ENCODE assay signal across 17 cellular contexts in genomic region chr14:81455344-81455743, GRCh38. TPM values are rescaled to one million over a fixed set of nuclear protein-coding genes. Genes with fewer than 3 reads are reported as not detected.
DNase-seq lines count a peak whose midpoint lies in the region; ATAC-seq lines count a peak whose summit lies in the region.
"Had no signal": no experiment of that assay in that cellular context is flagged by ENCODE, and none has a peak within 500 bp of the region (broad histone marks: within the 10 kb centered on the region; RNA-seq: fewer than 3 reads in every experiment).

No MANE protein-coding gene starts in this region.

- H3K36me3 Mint-ChIP-seq in stimulated activated memory B cell treated with anti-CD40 and anti-IgM and Interleukin-4, amounts not matched to agents 10 μg/mL and 1 μg/mL and 100 μg/mL, for 72 hours: no peaks in the 10 kb centered on the region
- H3K36me3 Mint-ChIP-seq in activated CD4-positive, alpha-beta T cell treated with anti-CD3 and anti-CD28 coated beads, Interleukin-2, amount 10 ng/mL, durations not matched to agents 7 days and 5 days (ENCODE audit: low read depth): no peaks in the 10 kb centered on the region

- H3K27me3 Mint-ChIP-seq in stimulated activated memory B cell treated with anti-CD40 and anti-IgM and Interleukin-4, amounts not matched to agents 10 μg/mL and 1 μg/mL and 100 μg/mL, for 72 hours: peaks cover 8% of the 10 kb centered on the region
- H3K27me3 Mint-ChIP-seq in activated CD4-positive, alpha-beta T cell treated with anti-CD3 and anti-CD28 coated beads, Interleukin-2, amount 10 ng/mL, durations not matched to agents 7 days and 5 days: peaks cover 2% of the 10 kb centered on the region

- H3K9me3 ChIP-seq in GM23248 (ENCODE audit: low read depth): no peaks in the 10 kb centered on the region

- POLR2A ChIA-PET in activated CD4-positive, alpha-beta T cell treated with anti-CD3 and anti-CD28 coated beads, Interleukin-2, amount 10 ng/mL, durations not matched to agents 7 days and 5 days (lab: Charles Lee): no interaction called here

- H3K27me3 ChIP-seq in GM23248 (replicated peaks; ENCODE audit: insufficient read depth): peaks cover 11% of the 10 kb centered on the region

- H3K27ac Mint-ChIP-seq in stimulated activated memory B cell treated with anti-CD40 and anti-IgM and Interleukin-4, amounts not matched to agents 10 μg/mL and 1 μg/mL and 100 μg/mL, for 72 hours: no peak overlapping the region
- no peak overlapping the region for H3K27ac Mint-ChIP-seq in activated CD4-positive, alpha-beta T cell treated with anti-CD3 and anti-CD28 coated beads, Interleukin-2, amount 10 ng/mL, durations not matched to agents 7 days and 5 days
- H3K27ac Mint-ChIP-seq: HFFc6; T-helper 1 cell treated with Interleukin-12 subunit alpha and Interleukin-12 subunit beta and Interleukin-4 antibody, amounts not matched to agents 30 μg/mL and 1 μg/mL, for 36 hours had no signal

- no peaks in the 10 kb centered on the region for H4K20me1 ChIP-seq in GM23248 (ENCODE audit: insufficient read depth)

- no peak overlapping the region for H3K9ac ChIP-seq in GM23248

- in situ Hi-C loops in GM23248 (cut with MboI): loop anchor here (25.0 kb wide), 1 partner anchor 468 kb away; no protein-coding TSS in a partner anchor

- CTCF ChIA-PET in activated CD4-positive, alpha-beta T cell treated with anti-CD3 and anti-CD28 coated beads, Interleukin-2, amount 10 ng/mL, durations not matched to agents 7 days and 5 days (lab: Charles Lee): interaction anchor here (0.6 to 1.3 kb wide), 4 partner anchors 9 to 690 kb away, joined by 3 to 8 read pairs (median 4); partner anchors contain the start of gene TSHR

- H3K4me1 ChIP-seq in GM23248 (ENCODE audit: insufficient read depth): no peaks in the 10 kb centered on the region; the same call in 1 of the 2 replicates

- H3K4me1 Mint-ChIP-seq in stimulated activated memory B cell treated with anti-CD40 and anti-IgM and Interleukin-4, amounts not matched to agents 10 μg/mL and 1 μg/mL and 100 μg/mL, for 72 hours: peaks cover 14% of the 10 kb centered on the region
- H3K4me1 Mint-ChIP-seq in activated CD4-positive, alpha-beta T cell treated with anti-CD3 and anti-CD28 coated beads, Interleukin-2, amount 10 ng/mL, durations not matched to agents 7 days and 5 days: peaks cover 8% of the 10 kb centered on the region

- H3K27ac ChIP-seq in GM23248: no peak overlapping the region

- peak; percentile 23 for ATAC-seq in GM19025 (IDR thresholded peaks at IDR 0.05; ENCODE audit: low read depth, unreplicated experiment)
- peak; percentile 28 for ATAC-seq in HG03460 (IDR thresholded peaks at IDR 0.05; ENCODE audit: unreplicated experiment)
- ATAC-seq in stimulated activated memory B cell treated with anti-CD40 and anti-IgM and Interleukin-4, amounts not matched to agents 10 μg/mL and 1 μg/mL and 100 μg/mL, for 72 hours: peak; percentile 62
- ATAC-seq in GM21528 (IDR thresholded peaks at IDR 0.05; ENCODE audit: low FRiP score, unreplicated experiment): no peak

- DNase-seq in GM23248: peak; percentile 25
- DNase-seq in NCI-H510A treated with DMSO at 0.1 percent for 48 hours (lab: John Stamatoyannopoulos, UW): no peak
- no peak for DNase-seq in activated CD4-positive, alpha-beta T cell treated with anti-CD3 and anti-CD28 coated beads, Interleukin-2, amount 10 ng/mL, durations not matched to agents 7 days and 5 days
- DNase-seq: activated CD4-positive, alpha-beta T cell treated with anti-CD3 and anti-CD28 coated beads for 4 hours; activated T-cell treated with anti-CD3 and anti-CD28 coated beads, Interleukin-2, amount 50 U/mL, for 48 hours; anterior cingulate cortex; cortex of kidney; GF-D8; HFFc6; NCI-H2227 treated with DMSO at 0.1 percent for 48 hours; retina had no signal

- H3K79me2 ChIP-seq in GM23248 (ENCODE audit: insufficient read depth): no peaks in the 10 kb centered on the region

- no peak overlapping the region for H3K4me3 Mint-ChIP-seq in stimulated activated memory B cell treated with anti-CD40 and anti-IgM and Interleukin-4, amounts not matched to agents 10 μg/mL and 1 μg/mL and 100 μg/mL, for 72 hours
- no peak overlapping the region for H3K4me3 Mint-ChIP-seq in activated CD4-positive, alpha-beta T cell treated with anti-CD3 and anti-CD28 coated beads, Interleukin-2, amount 10 ng/mL, durations not matched to agents 7 days and 5 days
- H3K4me3 Mint-ChIP-seq: HFFc6; nephron; T-helper 1 cell treated with Interleukin-12 subunit alpha and Interleukin-12 subunit beta and Interleukin-4 antibody, amounts not matched to agents 30 μg/mL and 1 μg/mL, for 36 hours had no signal

- no peaks in the 10 kb centered on the region for H3K9me2 ChIP-seq in GM23248 (ENCODE audit: insufficient read depth)

- H3K9me3 Mint-ChIP-seq in stimulated activated memory B cell treated with anti-CD40 and anti-IgM and Interleukin-4, amounts not matched to agents 10 μg/mL and 1 μg/mL and 100 μg/mL, for 72 hours: no peaks in the 10 kb centered on the region
- H3K9me3 Mint-ChIP-seq in activated CD4-positive, alpha-beta T cell treated with anti-CD3 and anti-CD28 coated beads, Interleukin-2, amount 10 ng/mL, durations not matched to agents 7 days and 5 days: no peaks in the 10 kb centered on the region
- H3K9me3 Mint-ChIP-seq: HFFc6; nephron; T-helper 1 cell treated with Interleukin-12 subunit alpha and Interleukin-12 subunit beta and Interleukin-4 antibody, amounts not matched to agents 30 μg/mL and 1 μg/mL, for 36 hours had no signal

- no peaks in the 10 kb centered on the region for H3F3A ChIP-seq in GM23248 (ENCODE audit: insufficient read depth)

- no peak overlapping the region for H2AFZ ChIP-seq in GM23248

- 24 to 27% methylated on average over 4 of the region's 4 CpGs for WGBS in GM23248 (ENCODE audit: low coverage in 1 of 2, low lambda C conversion rate in 2 of 2, missing lambda C conversion rate in 2 of 2), 2 experiments

- H3K4me2 ChIP-seq in GM23248 (ENCODE audit: unreplicated experiment): no peak overlapping the region

- H3K36me3 ChIP-seq in GM23248 (ENCODE audit: low read depth): no peaks in the 10 kb centered on the region

- H3K4me3 ChIP-seq in GM23248: no peak overlapping the region

RNA-seq across cellular contexts. Expression of gene STON2, which starts 55.2 kb away (rescaled TPM):
- total RNA-seq in GM23248 (2014; rRNA removed; shearing (Covaris generic)): not detected in 2 replicates
- 0.14 TPM in 1 of 2 replicates, not detected in the other for polyA plus RNA-seq in GM23248 (2016; fragmentation: Nextera tagmentation; extraction: Ambion mirVana)
- total RNA-seq in activated CD4-positive, alpha-beta T cell treated with anti-CD3 and anti-CD28 coated beads, Interleukin-2, amount 10 ng/mL, durations not matched to agents 7 days and 5 days: 1 to 10 TPM in 1 of 2 experiments, under 1 TPM in 1; 0.72 to 1.1 TPM
- total RNA-seq: HFFc6 had no signal
